2 cellular contexts compared by ENCODE assay signal in genomic region chr14:74649167-74649566, GRCh38.
TF ChIP-seq lines count a peak whose summit lies in the region.

No MANE protein-coding gene starts in this region.

TF ChIP-seq in HEK293, 187 proteins besides CTCF, POLR2A, EP300 and RAD21:
- TF ChIP-seq ZNF24 (tag by site-specific recombination; IDR thresholded peaks at IDR 0.05) (no peak), ZBTB26 (tag by site-specific recombination; optimal IDR thresholded peaks at IDR 0.05) (no peak), HIC1 (tag by site-specific recombination; IDR thresholded peaks at IDR 0.05) (no peak), ZNF514 (tag by site-specific recombination; IDR thresholded peaks at IDR 0.05) (no peak), PRDM10 (tag by site-specific recombination; IDR thresholded peaks at IDR 0.05) (peak; percentile 95)

TF ChIP-seq in GM12878, 131 proteins besides CTCF, POLR2A, EP300 and RAD21:
- TF ChIP-seq ATF7 (IDR thresholded peaks at IDR 0.05; ENCODE audit: low read depth) (no peak), TAF1 (IDR thresholded peaks at IDR 0.05; ENCODE audit: borderline replicate concordance, low read depth, low read length) (no peak), ZNF217 (IDR thresholded peaks at IDR 0.05) (no peak)
